Comparison of ENCODE assay signal across 10 cellular contexts in genomic region chr19:18432275-18433038, GRCh38. TPM values are rescaled to one million over a fixed set of nuclear protein-coding genes. Genes with fewer than 3 reads are reported as not detected.
DNase-seq lines count a peak whose midpoint lies in the region; ATAC-seq, FAIRE-seq and TF ChIP-seq lines count a peak whose summit lies in the region.
"Had no signal": no experiment of that assay in that cellular context is flagged by ENCODE, and none has a peak within 500 bp of the region (broad histone marks: within the 10 kb centered on the region; RNA-seq: fewer than 3 reads in every experiment).

No MANE protein-coding gene starts in this region.

- no peaks in the 10 kb centered on the region for H3K9me2 ChIP-seq in hepatocyte (replicated peaks; ENCODE audit: insufficient read depth)

- H3K27ac Mint-ChIP-seq in T-cell, result no peak overlapping the region
- peak overlapping the region; percentile 65 for H3K27ac Mint-ChIP-seq in stimulated activated memory B cell treated with anti-CD40 and anti-IgM and Interleukin-4, amounts not matched to agents 10 μg/mL and 1 μg/mL and 100 μg/mL, for 72 hours

- H3K4me1 ChIP-seq in hepatocyte (ENCODE audit: insufficient read depth), result peaks cover 49% of the 10 kb centered on the region

- H3K9me3 Mint-ChIP-seq in T-cell, result no peaks in the 10 kb centered on the region
- H3K9me3 Mint-ChIP-seq in stimulated activated memory B cell treated with anti-CD40 and anti-IgM and Interleukin-4, amounts not matched to agents 10 μg/mL and 1 μg/mL and 100 μg/mL, for 72 hours, result no peaks in the 10 kb centered on the region

- in situ Hi-C loops in GM13976 (cut with MboI; ENCODE audit: low sequenced_read_pairs, unreplicated experiment), result no loop called here

- CTCF ChIA-PET in T-cell (lab: Charles Lee), result no interaction called here

- 77% methylated on average over 15 of the region's 16 CpGs for WGBS in hepatocyte (ENCODE audit: low lambda C conversion rate, missing lambda C conversion rate)

- H3K79me2 ChIP-seq in hepatocyte, result peaks cover 29% of the 10 kb centered on the region

- no peaks in the 10 kb centered on the region for H3K27me3 Mint-ChIP-seq in T-cell
- no peaks in the 10 kb centered on the region for H3K27me3 Mint-ChIP-seq in stimulated activated memory B cell treated with anti-CD40 and anti-IgM and Interleukin-4, amounts not matched to agents 10 μg/mL and 1 μg/mL and 100 μg/mL, for 72 hours

- no peak for ATAC-seq in T-cell (replicated peaks in 1 of 4)
- ATAC-seq in stimulated activated memory B cell treated with anti-CD40 and anti-IgM and Interleukin-4, amounts not matched to agents 10 μg/mL and 1 μg/mL and 100 μg/mL, for 72 hours, result no peak

- H3K4me1 Mint-ChIP-seq in T-cell, result peaks cover 17 to 41% (median 23%) of the 10 kb centered on the region in 3 donors
- peaks cover 48% of the 10 kb centered on the region for H3K4me1 Mint-ChIP-seq in stimulated activated memory B cell treated with anti-CD40 and anti-IgM and Interleukin-4, amounts not matched to agents 10 μg/mL and 1 μg/mL and 100 μg/mL, for 72 hours

- TF ChIP-seq POLR2A in GM12891 (IDR thresholded peaks at IDR 0.05; ENCODE audit: low read depth, low read length), result no peak

- H3K27ac ChIP-seq in hepatocyte, result peak overlapping the region; percentile 85

- H3K36me3 Mint-ChIP-seq in T-cell, result no peaks in the 10 kb centered on the region
- no peaks in the 10 kb centered on the region for H3K36me3 Mint-ChIP-seq in stimulated activated memory B cell treated with anti-CD40 and anti-IgM and Interleukin-4, amounts not matched to agents 10 μg/mL and 1 μg/mL and 100 μg/mL, for 72 hours

- no peaks in the 10 kb centered on the region for H3K36me3 ChIP-seq in hepatocyte (replicated peaks; ENCODE audit: insufficient read depth, low read depth)

- TF ChIP-seq CTCF in hepatocyte (IDR thresholded peaks at IDR 0.05; ENCODE audit: poor library complexity) (no peak), GM13976 (IDR thresholded peaks at IDR 0.05; ENCODE audit: borderline replicate concordance, control extremely low read depth, extremely low read depth, insufficient read depth, missing control alignments) (no peak)

- POLR2A ChIA-PET in T-cell (lab: Charles Lee), result no interaction called here

- FAIRE-seq in GM12891 (lab: Jason Lieb, UNC), result peak; percentile 43

- peak overlapping the region; percentile 44 to 68 (median 45) for H3K4me3 Mint-ChIP-seq in T-cell
- H3K4me3 Mint-ChIP-seq in stimulated activated memory B cell treated with anti-CD40 and anti-IgM and Interleukin-4, amounts not matched to agents 10 μg/mL and 1 μg/mL and 100 μg/mL, for 72 hours, result peak overlapping the region; percentile 75

- H3K4me2 ChIP-seq in hepatocyte, result peak overlapping the region; percentile 96

- H3K4me3 ChIP-seq in hepatocyte, result peak overlapping the region; percentile 42

- no peaks in the 10 kb centered on the region for H3K27me3 ChIP-seq in hepatocyte

- no peak for DNase-seq in GM12891 (ENCODE audit: insufficient read length, low spot score)
- no peak for DNase-seq in T-cell
- no peak for DNase-seq in hepatocyte (ENCODE audit: low spot score)
- DNase-seq in mucosa of gallbladder (ENCODE audit: low spot score), result no peak
- no peak for DNase-seq in HT-29 (ENCODE audit: low spot score)
- DNase-seq in GM13976 (ENCODE audit: low spot score), result no peak

- H4K20me1 ChIP-seq in hepatocyte (ENCODE audit: insufficient read depth, poor library complexity, severe bottlenecking), result no peaks in the 10 kb centered on the region

- no peak overlapping the region for H2AFZ ChIP-seq in hepatocyte

- H3K9me3 ChIP-seq in hepatocyte (ENCODE audit: low read depth), result no peaks in the 10 kb centered on the region

TF ChIP-seq in GM12891, 5 proteins besides CTCF, POLR2A, EP300 and RAD21:
- TF ChIP-seq TAF1 (IDR thresholded peaks at IDR 0.05; ENCODE audit: low read depth, low read length) (no peak), SPI1 (IDR thresholded peaks at IDR 0.05; ENCODE audit: low read depth, low read length) (no peak), POU2F2 (IDR thresholded peaks at IDR 0.05; ENCODE audit: low read depth, low read length) (no peak), POLR2AphosphoS5 (IDR thresholded peaks at IDR 0.05; ENCODE audit: low read depth, low read length) (no peak), PAX5 (IDR thresholded peaks at IDR 0.05; ENCODE audit: insufficient read depth, low read length, severe bottlenecking) (no peak)
TF ChIP-seq in GM12891: peak in this region for 0.

RNA-seq across cellular contexts. Expression of gene ISYNA1, which starts 5.5 kb away (rescaled TPM):
- 14.3 TPM for polyA plus RNA-seq in GM12891 (2012; ENCODE audit: low read depth, missing spikeins)
- 10 to 100 TPM; 38.3 to 59.8 (median 55.0) TPM for total RNA-seq in T-cell
- total RNA-seq in hepatocyte, result 51.5 and 54.9 TPM in 2 replicates
- polyA plus RNA-seq in hepatocyte, result 144 and 188 TPM in 2 replicates
- 37.1 TPM for total RNA-seq in mucosa of gallbladder
- 5.3 and 14.9 TPM in 2 replicates for total RNA-seq in HT-29 (2014; rRNA removed; shearing (Covaris generic))

RNA-seq across cellular contexts. Expression of gene SSBP4, which starts 13.3 kb away (rescaled TPM):
- polyA plus RNA-seq in GM12891 (2012; ENCODE audit: low read depth, missing spikeins), result 60.3 TPM
- total RNA-seq in T-cell, result 100 to 1,000 TPM in 4 of 5 donors, 10 to 100 TPM in 1; 71.3 to 127 (median 102) TPM
- 55.8 and 72.6 TPM in 2 replicates for total RNA-seq in hepatocyte
- polyA plus RNA-seq in hepatocyte, result 156 and 169 TPM in 2 replicates
- 68.1 TPM for total RNA-seq in mucosa of gallbladder
- total RNA-seq in HT-29 (2014; rRNA removed; shearing (Covaris generic)), result 78.0 and 87.1 TPM in 2 replicates

RNA-seq across cellular contexts. Expression of gene LRRC25, which starts 35.0 kb away (rescaled TPM):
- 2.0 TPM for polyA plus RNA-seq in GM12891 (2012; ENCODE audit: low read depth, missing spikeins)
- total RNA-seq in T-cell (under 1 TPM in 3 of 5 donors, not detected in 2; 0.16 to 0.33 (median 0.30) TPM), hepatocyte (0.16 TPM in 1 of 2 replicates, not detected in the other), mucosa of gallbladder (7.8 TPM)
- 0.36 and 1.5 TPM in 2 replicates for polyA plus RNA-seq in hepatocyte
- not detected in 2 replicates for total RNA-seq in HT-29 (2014; rRNA removed; shearing (Covaris generic))
- total RNA-seq: activated CD8-positive, alpha-beta memory T cell treated with anti-CD3 and anti-CD28 coated beads for 36 hours; dermis microvascular lymphatic vessel endothelial cell; lung microvascular endothelial cell had no signal

RNA-seq across cellular contexts. Expression of gene GDF15, which starts 46.5 kb away (rescaled TPM):
- 4.9 TPM for polyA plus RNA-seq in GM12891 (2012; ENCODE audit: low read depth, missing spikeins)
- total RNA-seq in T-cell, result 1 to 10 TPM in 3 of 5 donors, not detected in 2; 1.5 to 1.7 (median 1.5) TPM
- 106 and 123 TPM in 2 replicates for total RNA-seq in hepatocyte
- polyA plus RNA-seq in hepatocyte, result 175 and 185 TPM in 2 replicates
- 76.0 TPM for total RNA-seq in mucosa of gallbladder
- 529 and 584 TPM in 2 replicates for total RNA-seq in HT-29 (2014; rRNA removed; shearing (Covaris generic))
- total RNA-seq: activated CD8-positive, alpha-beta memory T cell treated with anti-CD3 and anti-CD28 coated beads for 36 hours had no signal
